Comparison of ENCODE assay signal across 9 cellular contexts in genomic region chr3:177150970-177151627, GRCh38. TPM values are rescaled to one million over a fixed set of nuclear protein-coding genes. Genes with fewer than 3 reads are reported as not detected.
A peak's percentile ranks its signal among the peaks of the same experiment; 100 is the strongest.
DNase-seq lines count a peak whose midpoint lies in the region; ATAC-seq and TF ChIP-seq lines count a peak whose summit lies in the region.
"Had no signal": no experiment of that assay in that cellular context is flagged by ENCODE, and none has a peak within 500 bp of the region (broad histone marks: within the 10 kb centered on the region; RNA-seq: fewer than 3 reads in every experiment).

No MANE protein-coding gene starts in this region.

- DNase-seq in Caco-2 (no peak), Panc1 (ENCODE audit: low read depth, low spot score) (peak; percentile 58), fibroblast of gingiva (ENCODE audit: low read depth) (peak; percentile 38), NCI-H1694 (lab: John Stamatoyannopoulos, UW) (no peak), head of caudate nucleus (no peak)
- no peak for DNase-seq in stimulated activated naive B cell treated with anti-CD40 and anti-IgM and Interleukin-4, amounts not matched to agents 10 μg/mL and 1 μg/mL and 100 μg/mL, for 72 hours

- ATAC-seq in GM19023 (IDR thresholded peaks at IDR 0.05; ENCODE audit: unreplicated experiment) (peak; percentile 76), HG03196 (IDR thresholded peaks at IDR 0.05; ENCODE audit: unreplicated experiment) (peak; percentile 61), Panc1 (peak; percentile 93)
- ATAC-seq in stimulated activated naive B cell treated with anti-CD40 and anti-IgM and Interleukin-4, amounts not matched to agents 10 μg/mL and 1 μg/mL and 100 μg/mL, for 72 hours (replicated peaks): peak; percentile 42 to 65

- H3K27me3 ChIP-seq in Caco-2 (replicated peaks; ENCODE audit: control insufficient read depth, insufficient read depth, low read length) (no peaks in the 10 kb centered on the region), Panc1 (ENCODE audit: control insufficient read depth, insufficient read depth, low read length) (no peaks in the 10 kb centered on the region)

- no peak overlapping the region for H3K4me3 ChIP-seq in Caco-2 (ENCODE audit: low read depth, low read length)
- H3K4me3 ChIP-seq in Panc1 (ENCODE audit: low read depth in 2 of 2, low read length in 2 of 2): peak overlapping the region; percentile 3 to 7; a peak in 2 of 4 replicates

- CTCF ChIA-PET in Caco-2 (lab: Charles Lee): no interaction called here
- CTCF ChIA-PET in Panc1 (lab: Charles Lee): no interaction called here

- H3K27me3 Mint-ChIP-seq in Caco-2 (ENCODE audit: insufficient read depth, unreplicated experiment): no peaks in the 10 kb centered on the region
- no peaks in the 10 kb centered on the region for H3K27me3 Mint-ChIP-seq in stimulated activated naive B cell treated with anti-CD40 and anti-IgM and Interleukin-4, amounts not matched to agents 10 μg/mL and 1 μg/mL and 100 μg/mL, for 72 hours

- peak overlapping the region; percentile 84 for H3K27ac ChIP-seq in Panc1 (ENCODE audit: low read length)

- H3K36me3 Mint-ChIP-seq in Caco-2 (ENCODE audit: insufficient read depth, unreplicated experiment): peaks cover 7% of the 10 kb centered on the region
- H3K36me3 Mint-ChIP-seq in stimulated activated naive B cell treated with anti-CD40 and anti-IgM and Interleukin-4, amounts not matched to agents 10 μg/mL and 1 μg/mL and 100 μg/mL, for 72 hours: peaks cover 4 to 15% of the 10 kb centered on the region in 2 donors

- H3K4me1 Mint-ChIP-seq in Caco-2 (ENCODE audit: low read depth, unreplicated experiment): peaks cover 14% of the 10 kb centered on the region
- H3K4me1 Mint-ChIP-seq in stimulated activated naive B cell treated with anti-CD40 and anti-IgM and Interleukin-4, amounts not matched to agents 10 μg/mL and 1 μg/mL and 100 μg/mL, for 72 hours: peaks cover 30 to 64% of the 10 kb centered on the region in 2 donors

- no peaks in the 10 kb centered on the region for H3K9me3 Mint-ChIP-seq in Caco-2 (ENCODE audit: unreplicated experiment)
- H3K9me3 Mint-ChIP-seq in stimulated activated naive B cell treated with anti-CD40 and anti-IgM and Interleukin-4, amounts not matched to agents 10 μg/mL and 1 μg/mL and 100 μg/mL, for 72 hours: peaks cover 0 to 1% of the 10 kb centered on the region in 2 donors

- intact Hi-C loops in Caco-2 (cut with micrococcal nuclease; ENCODE audit: unreplicated experiment): no loop called here
- intact Hi-C loops in Panc1 (cut with micrococcal nuclease; ENCODE audit: unreplicated experiment): no loop called here
- intact Hi-C loops in head of caudate nucleus (cut with DNase I): no loop called here

- H3K9me3 ChIP-seq in Caco-2 (no peaks in the 10 kb centered on the region), Panc1 (ENCODE audit: control insufficient read depth, insufficient read depth, low read depth, low read length) (no peaks in the 10 kb centered on the region)

- TF ChIP-seq CTCF in Caco-2 (IDR thresholded peaks at IDR 0.05; ENCODE audit: insufficient read depth in 1 of 2, low read depth in 1 of 2, low read length in 1 of 2, severe bottlenecking in 1 of 2, unreplicated experiment in 1 of 2) (no peak), Panc1 (IDR thresholded peaks at IDR 0.05) (no peak)

- H3K4me1 ChIP-seq in Caco-2 (peaks cover 25% of the 10 kb centered on the region), Panc1 (ENCODE audit: control insufficient read depth, insufficient read depth, low read length) (peaks cover 63% of the 10 kb centered on the region)

- H3K36me3 ChIP-seq in Caco-2 (ENCODE audit: control insufficient read depth, insufficient read depth, low read length) (no peaks in the 10 kb centered on the region), Panc1 (ENCODE audit: control insufficient read depth, insufficient read depth, low read length) (no peaks in the 10 kb centered on the region)

- in situ Hi-C loops in Panc1 (cut with HindIII; ENCODE audit: low pct_unique_long_range_greater_than_20kb, low sequenced_read_pairs): no loop called here

- BruUV-seq in Caco-2 (replicated peaks; lab: Mats Ljungman, UMichigan): no TSS peak
- no TSS peak for BruUV-seq in Panc1 (replicated peaks; lab: Mats Ljungman, UMichigan)

- H3K27ac Mint-ChIP-seq in Caco-2 (ENCODE audit: unreplicated experiment): peak overlapping the region; percentile 61
- H3K27ac Mint-ChIP-seq in stimulated activated naive B cell treated with anti-CD40 and anti-IgM and Interleukin-4, amounts not matched to agents 10 μg/mL and 1 μg/mL and 100 μg/mL, for 72 hours: peak overlapping the region; percentile 56
- H3K27ac Mint-ChIP-seq: T-helper 1 cell treated with Interleukin-12 subunit alpha and Interleukin-12 subunit beta and Interleukin-4 antibody, amounts not matched to agents 30 μg/mL and 1 μg/mL, for 36 hours had no signal

- POLR2A ChIA-PET in Caco-2 (lab: Charles Lee) (no interaction called here), Panc1 (lab: Charles Lee) (no interaction called here)

- no peak overlapping the region for H3K4me3 Mint-ChIP-seq in Caco-2 (ENCODE audit: unreplicated experiment)
- no peak overlapping the region for H3K4me3 Mint-ChIP-seq in stimulated activated naive B cell treated with anti-CD40 and anti-IgM and Interleukin-4, amounts not matched to agents 10 μg/mL and 1 μg/mL and 100 μg/mL, for 72 hours
- H3K4me3 Mint-ChIP-seq: T-helper 1 cell treated with Interleukin-12 subunit alpha and Interleukin-12 subunit beta and Interleukin-4 antibody, amounts not matched to agents 30 μg/mL and 1 μg/mL, for 36 hours had no signal

RNA-seq across cellular contexts. Expression of gene TBL1XR1, which starts 46.2 kb away (rescaled TPM):
- total RNA-seq in Caco-2 (2022): 127 and 140 TPM in 2 replicates
- total RNA-seq in Panc1 (2021; ENCODE audit: unreplicated experiment): 192 TPM
- 57.6 TPM for polyA plus RNA-seq in Panc1 (2012; ENCODE audit: insufficient read length)

Comparison
In these comparisons a context has a peak if more than half of its experiments do, and no peak if none do; other contexts are left out.
1. DNase-seq: peak in Panc1 (single experiment) and fibroblast of gingiva (single experiment); none in Caco-2 (0 of 2), stimulated activated naive B cell treated with anti-CD40 and anti-IgM and Interleukin-4, amounts not matched to agents 10 μg/mL and 1 μg/mL and 100 μg/mL, for 72 hours (single experiment), NCI-H1694 (single experiment) and head of caudate nucleus (0 of 42).
2. Peak in every context shown above with its lines, with median percentiles within 50 percentile points of each other: ATAC-seq.